8 cellular contexts compared by ENCODE assay signal in the genomic region with DNA sequence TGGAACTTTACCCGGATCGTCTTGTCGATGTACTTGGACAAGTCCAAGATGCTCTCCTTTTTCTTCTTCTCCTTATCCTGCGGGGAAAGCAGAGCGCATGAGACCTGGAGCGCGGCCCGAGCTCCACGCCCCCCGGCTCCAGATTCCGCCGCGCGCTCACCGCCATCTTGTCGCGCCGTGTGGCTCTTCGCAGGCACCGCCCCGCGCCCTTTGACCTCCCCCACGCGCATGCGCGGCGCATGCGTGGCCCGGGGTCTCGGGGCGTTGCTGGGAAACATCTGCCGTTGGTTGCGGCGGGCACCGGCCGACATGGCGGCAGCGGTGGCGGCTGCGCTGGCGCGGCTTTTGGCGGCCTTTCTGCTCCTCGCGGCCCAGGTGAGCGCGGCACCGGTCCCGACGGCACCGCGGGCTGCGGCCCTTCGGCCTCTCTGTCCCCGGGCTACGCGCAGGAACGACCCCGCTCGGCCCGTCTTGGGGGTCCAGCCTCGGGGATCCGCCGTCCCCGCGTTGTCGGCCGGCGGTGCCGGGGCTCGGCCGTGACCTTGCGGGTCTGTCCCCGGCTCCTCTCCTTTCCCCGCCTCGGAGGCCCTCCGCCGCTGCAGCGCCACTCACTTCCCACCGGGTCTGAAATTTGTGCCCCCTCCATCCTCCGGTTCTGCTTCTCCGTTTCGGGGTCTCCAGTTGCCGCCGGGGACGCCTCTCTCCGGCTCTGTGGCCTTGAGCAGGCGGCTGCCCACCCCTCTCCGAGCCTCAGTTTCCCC. TPM values are rescaled to one million over a fixed set of nuclear protein-coding genes. Genes with fewer than 3 reads are reported as not detected.
A peak's percentile ranks its signal among the peaks of the same experiment; 100 is the strongest.
DNase-seq lines count a peak whose midpoint lies in the region; ATAC-seq and TF ChIP-seq lines count a peak whose summit lies in the region.

LSM7 (minus strand) TSS at position 186 of the 761 bp plus-strand sequence; CDS start at position 166, 20 bp downstream.
SPPL2B (plus strand) TSS at position 284 of the 761 bp plus-strand sequence; CDS start at position 310, 26 bp downstream.

- peaks cover 30% of the 10 kb centered on the region for H3K36me3 Mint-ChIP-seq in activated naive CD8-positive, alpha-beta T cell treated with anti-CD3 and anti-CD28 coated beads for 36 hours

- H3K4me2 ChIP-seq in DOHH2 (ENCODE audit: low read length) (peak within 1 kb of the TSS; percentile 89), SU-DHL-6 (ENCODE audit: low read depth, low read length, poor library complexity, severe bottlenecking) (peak within 1 kb of the TSS; percentile 91)

- 0% methylated on average over 53 to 89 of the region's 89 CpGs for WGBS in ovary, 3 donors

- H3K36me3 ChIP-seq in DOHH2 (ENCODE audit: control insufficient read depth, low read length) (peaks cover 57% of the 10 kb centered on the region), HAP-1 (replicated peaks) (peaks cover 26% of the 10 kb centered on the region), SU-DHL-6 (ENCODE audit: low read length) (no peaks in the 10 kb centered on the region), ovary (no peaks in the 10 kb centered on the region), thoracic aorta (no peaks in the 10 kb centered on the region)

- no peaks in the 10 kb centered on the region for H3K9me3 Mint-ChIP-seq in activated naive CD8-positive, alpha-beta T cell treated with anti-CD3 and anti-CD28 coated beads for 36 hours

- H3K27ac Mint-ChIP-seq in activated naive CD8-positive, alpha-beta T cell treated with anti-CD3 and anti-CD28 coated beads for 36 hours, result peak within 1 kb of the TSS; percentile 97

- intact Hi-C loops in head of caudate nucleus (cut with DNase I) (loop anchor here (5.0 kb wide), 1 partner anchor 176 kb away; the partner anchor contains the start of gene AP3D1), ovary (cut with DNase I) (no loop called here)

- H3K4me3 ChIP-seq in DOHH2 (ENCODE audit: low read length) (peak within 1 kb of the TSS; percentile 92), HAP-1 (peak within 1 kb of the TSS; percentile 80), SU-DHL-6 (ENCODE audit: insufficient read depth, low read length, poor library complexity, severe bottlenecking) (peak within 1 kb of the TSS; percentile 98), ovary (peak within 1 kb of the TSS; percentile 91), thoracic aorta (peak within 1 kb of the TSS; percentile 83)

- in situ Hi-C loops in HAP-1 (cut with MboI; ENCODE audit: low sequenced_read_pairs), result no loop called here

- H3K4me1 Mint-ChIP-seq in activated naive CD8-positive, alpha-beta T cell treated with anti-CD3 and anti-CD28 coated beads for 36 hours, result peaks cover 61% of the 10 kb centered on the region

- H3K4me1 ChIP-seq in DOHH2 (ENCODE audit: control insufficient read depth, low read length) (peaks cover 80% of the 10 kb centered on the region), HAP-1 (peaks cover 11% of the 10 kb centered on the region), ovary (ENCODE audit: insufficient read depth) (peaks cover 11% of the 10 kb centered on the region), thoracic aorta (ENCODE audit: control insufficient read depth in 1 of 2, low read depth in 2 of 2) (peaks cover 12 to 45% of the 10 kb centered on the region in 2 donors)

- peak within 1 kb of the TSS; percentile 58 for H3K27ac ChIP-seq in DOHH2 (ENCODE audit: low read depth, low read length)
- H3K27ac ChIP-seq in SU-DHL-6 (ENCODE audit: low read depth, low read length), result peak within 1 kb of the TSS; percentile 72
- H3K27ac ChIP-seq in ovary, result peak within 1 kb of the TSS; percentile 36 to 39
- peak within 1 kb of the TSS in 1 of 2 donors; percentile 1 for H3K27ac ChIP-seq in thoracic aorta

- peaks cover 11% of the 10 kb centered on the region for H3F3A ChIP-seq in DOHH2 (ENCODE audit: control insufficient read depth, insufficient read depth)
- H3F3A ChIP-seq in SU-DHL-6 (ENCODE audit: insufficient read depth), result peaks cover 10% of the 10 kb centered on the region; the same call in 1 of the 2 replicates

- DNase-seq in HAP-1 (ENCODE audit: low spot score in 2 of 2) (peak; percentile 78 to 92), NCI-H1048 (lab: John Stamatoyannopoulos, UW) (peak; percentile 75), head of caudate nucleus (peak; percentile 60 to 96 (median 92)), ovary (peak; percentile 88 to 96 (median 93)), thoracic aorta (ENCODE audit: low spot score) (peak; percentile 67)
- peak; percentile 95 for DNase-seq in activated naive CD8-positive, alpha-beta T cell treated with anti-CD3 and anti-CD28 coated beads for 36 hours

- H3K79me2 ChIP-seq in DOHH2 (ENCODE audit: control insufficient read depth, low read length) (peaks cover 92% of the 10 kb centered on the region), SU-DHL-6 (ENCODE audit: insufficient read depth, low read length) (peaks cover 33% of the 10 kb centered on the region)

- H3K9ac ChIP-seq in SU-DHL-6 (ENCODE audit: low read length), result peak within 1 kb of the TSS; percentile 96

- H2AFZ ChIP-seq in SU-DHL-6 (ENCODE audit: low read depth, low read length, severe bottlenecking), result peak within 1 kb of the TSS; percentile 88

- no peaks in the 10 kb centered on the region for H3K9me2 ChIP-seq in DOHH2 (replicated peaks; ENCODE audit: control insufficient read depth, low read length)
- no peaks in the 10 kb centered on the region for H3K9me2 ChIP-seq in SU-DHL-6 (replicated peaks; ENCODE audit: insufficient read depth, low read length)

- H3K9me3 ChIP-seq in DOHH2 (ENCODE audit: control insufficient read depth, insufficient read depth, low read length) (peaks cover 3% of the 10 kb centered on the region; the same call in 1 of the 2 replicates), HAP-1 (no peaks in the 10 kb centered on the region), SU-DHL-6 (ENCODE audit: insufficient read depth, low read length) (no peaks in the 10 kb centered on the region), ovary (no peaks in the 10 kb centered on the region), thoracic aorta (no peaks in the 10 kb centered on the region)

- peak; percentile 61 for TF ChIP-seq POLR2A in ovary (IDR thresholded peaks at IDR 0.05)

- no peak for TF ChIP-seq EP300 in ovary (IDR thresholded peaks at IDR 0.05)

- no peaks in the 10 kb centered on the region for H3K27me3 ChIP-seq in DOHH2 (ENCODE audit: control insufficient read depth, low read length)
- no peaks in the 10 kb centered on the region for H3K27me3 ChIP-seq in HAP-1 (ENCODE audit: low read depth)
- H3K27me3 ChIP-seq in SU-DHL-6 (ENCODE audit: low read length), result no peaks in the 10 kb centered on the region
- H3K27me3 ChIP-seq in ovary, result no peaks in the 10 kb centered on the region
- H3K27me3 ChIP-seq in thoracic aorta (replicated peaks; ENCODE audit: insufficient read depth), result no peaks in the 10 kb centered on the region

- peak within 1 kb of the TSS; percentile 98 for H3K4me3 Mint-ChIP-seq in activated naive CD8-positive, alpha-beta T cell treated with anti-CD3 and anti-CD28 coated beads for 36 hours

- H4K20me1 ChIP-seq in DOHH2 (ENCODE audit: control insufficient read depth, insufficient read depth, low read depth, low read length), result peaks cover 6% of the 10 kb centered on the region
- H4K20me1 ChIP-seq in SU-DHL-6 (ENCODE audit: low read depth, low read length), result 0 out of 2 replicates have a peak, but pooled peaks cover 4% of the 10 kb centered on the region

- TF ChIP-seq CTCF in DOHH2 (IDR thresholded peaks at IDR 0.05; ENCODE audit: low read depth, low read length, poor library complexity, severe bottlenecking) (no peak), SU-DHL-6 (IDR thresholded peaks at IDR 0.05; ENCODE audit: insufficient read depth, low read length, poor library complexity, severe bottlenecking) (no peak), ovary (IDR thresholded peaks at IDR 0.05) (no peak), thoracic aorta (IDR thresholded peaks at IDR 0.05) (no peak)

- no peaks in the 10 kb centered on the region for H3K27me3 Mint-ChIP-seq in activated naive CD8-positive, alpha-beta T cell treated with anti-CD3 and anti-CD28 coated beads for 36 hours

- peak; percentile 76 for ATAC-seq in thoracic aorta (ENCODE audit: insufficient number of reproducible peaks, low FRiP score, low read depth)

RNA-seq across cellular contexts. Expression of gene LSM7, which starts in this region (rescaled TPM):
- total RNA-seq in activated naive CD8-positive, alpha-beta T cell treated with anti-CD3 and anti-CD28 coated beads for 36 hours, result 100 to 1,000 TPM; 175 to 187 TPM
- total RNA-seq in ovary (100 to 1,000 TPM in 2 of 7 donors, 10 to 100 TPM in 5; 59.4 to 159 (median 79.6) TPM), thoracic aorta (10 to 100 TPM; 35.5 to 38.8 TPM)
- polyA plus RNA-seq in ovary, result 100 to 1,000 TPM in 1 of 2 donors, 10 to 100 TPM in 1; 31.8 to 196 TPM

RNA-seq across cellular contexts. Expression of gene SPPL2B, which starts in this region (rescaled TPM):
- 10 to 100 TPM; 47.1 to 53.2 TPM for total RNA-seq in activated naive CD8-positive, alpha-beta T cell treated with anti-CD3 and anti-CD28 coated beads for 36 hours
- 10 to 100 TPM; 33.5 to 66.6 (median 48.6) TPM for total RNA-seq in ovary
- polyA plus RNA-seq in ovary, result 10 to 100 TPM in 1 of 2 donors, 1 to 10 TPM in 1; 1.5 to 39.7 TPM
- 10 to 100 TPM; 55.8 to 60.0 TPM for total RNA-seq in thoracic aorta
